Comparison of ENCODE assay signal across 7 cellular contexts in the genomic region with DNA sequence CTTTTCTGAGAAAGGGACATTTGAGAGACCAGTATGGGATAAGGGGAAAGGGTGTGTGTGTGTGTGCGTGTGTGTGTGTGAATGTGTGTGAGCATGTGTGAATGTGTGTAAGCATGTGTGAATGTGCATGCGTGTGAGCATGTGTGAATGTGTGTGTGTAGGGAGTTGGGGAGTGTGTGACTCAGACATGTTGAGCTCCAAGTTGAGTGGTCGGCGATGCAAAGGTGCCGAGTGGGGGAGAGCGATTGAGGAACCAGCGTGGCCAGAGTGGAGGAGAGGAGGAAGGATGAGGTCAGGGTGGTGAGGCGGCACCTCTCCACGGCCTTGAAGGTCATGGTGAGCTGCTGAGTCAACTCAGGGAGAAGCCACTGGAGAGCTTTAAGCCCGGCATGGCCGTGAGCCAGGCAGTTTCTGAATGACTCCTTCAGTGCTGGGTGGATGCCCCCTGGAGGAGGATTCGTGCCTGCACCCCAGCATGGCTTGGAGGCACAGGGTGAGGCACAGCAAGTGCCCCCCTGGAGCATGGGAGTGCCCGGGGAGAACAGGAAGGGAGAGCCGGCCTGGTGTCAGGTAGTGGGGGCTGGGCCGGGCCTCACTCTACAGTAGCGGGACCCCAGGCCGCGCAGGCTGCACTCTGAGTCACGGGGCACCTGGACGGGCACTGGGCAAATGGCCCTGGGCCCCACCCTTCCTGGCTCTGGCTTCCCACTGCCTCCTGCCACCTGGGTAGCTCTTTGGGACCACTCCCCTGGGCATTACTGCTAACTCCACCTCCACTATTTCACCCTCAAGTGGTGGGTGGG. TPM values are rescaled to one million over a fixed set of nuclear protein-coding genes. Genes with fewer than 3 reads are reported as not detected.
A peak's percentile ranks its signal among the peaks of the same experiment; 100 is the strongest.
DNase-seq lines count a peak whose midpoint lies in the region; ATAC-seq, FAIRE-seq and TF ChIP-seq lines count a peak whose summit lies in the region.

No MANE protein-coding gene starts in this region.

- H3K4me2 ChIP-seq in PC-9, result peak overlapping the region; percentile 71

- intact Hi-C loops in PC-9 (cut with micrococcal nuclease; ENCODE audit: unreplicated experiment), result loop anchor here (1.0 kb wide), 3 partner anchors 10 to 25 kb away; a partner anchor contains a TSS

- peak; percentile 37 for ATAC-seq in HG03103 (IDR thresholded peaks at IDR 0.05; ENCODE audit: low read depth, unreplicated experiment)

- TF ChIP-seq CTCF in PC-9 (conservative IDR thresholded peaks at IDR 0.05) (peak; percentile 88), foreskin fibroblast (IDR thresholded peaks at IDR 0.05; ENCODE audit: low read depth, low read length) (peak; percentile 85), progenitor cell of endocrine pancreas (IDR thresholded peaks at IDR 0.05; ENCODE audit: unreplicated experiment) (peak; percentile 45), mesothelial cell of epicardium (IDR thresholded peaks at IDR 0.05; ENCODE audit: unreplicated experiment) (no peak)

- H3K4me3 Mint-ChIP-seq in progenitor cell of endocrine pancreas (ENCODE audit: low read depth) (no peak overlapping the region), mesothelial cell of epicardium (no peak overlapping the region)

- peaks cover 51% of the 10 kb centered on the region for H3K4me1 ChIP-seq in PC-9 (replicated peaks; ENCODE audit: insufficient read depth)

- peak overlapping the region; percentile 83 for H3K27ac ChIP-seq in PC-9

- H4K20me1 ChIP-seq in PC-9 (ENCODE audit: insufficient read depth), result no peaks in the 10 kb centered on the region

- peak overlapping the region; percentile 56; the same call in 1 of the 2 replicates for H2AFZ ChIP-seq in PC-9

- TF ChIP-seq POLR2A in GM12891 (IDR thresholded peaks at IDR 0.05; ENCODE audit: low read depth, low read length), result no peak

- H3F3A ChIP-seq in PC-9 (ENCODE audit: insufficient read depth, low read depth), result peaks cover 56% of the 10 kb centered on the region

- peak; percentile 94 for FAIRE-seq in GM12891 (lab: Jason Lieb, UNC)

- peak; percentile 78 for DNase-seq in GM12891 (ENCODE audit: insufficient read length, low spot score)
- peak; percentile 97 to 99 for DNase-seq in PC-9
- peak; percentile 73 for DNase-seq in activated T-cell treated with anti-CD3 and anti-CD28 coated beads, Interleukin-2, amount 50 U/mL, for 1 hour
- DNase-seq in foreskin fibroblast, result peak; percentile 92 to 97
- no peak for DNase-seq in progenitor cell of endocrine pancreas (ENCODE audit: low spot score, unreplicated experiment)
- DNase-seq in mesothelial cell of epicardium (ENCODE audit: low spot score in 2 of 2, unreplicated experiment in 2 of 2), result no peak

- no peaks in the 10 kb centered on the region for H3K27me3 ChIP-seq in PC-9 (ENCODE audit: insufficient read depth, low read depth)

- POLR2A ChIA-PET in PC-9 (lab: Charles Lee; ENCODE audit: unreplicated experiment), result interaction anchor here (0.6 to 1.4 kb wide), 6 partner anchors 10 to 127 kb away, joined by 3 to 23 read pairs (median 6); a partner anchor contains a TSS

- H3K9me2 ChIP-seq in PC-9 (ENCODE audit: insufficient read depth), result no peaks in the 10 kb centered on the region

- no peaks in the 10 kb centered on the region for H3K79me2 ChIP-seq in PC-9 (ENCODE audit: low read depth)

- no TSS peak for BruUV-seq in PC-9 (replicated peaks; lab: Mats Ljungman, UMichigan)

- H3K27ac Mint-ChIP-seq in progenitor cell of endocrine pancreas (no peak overlapping the region), mesothelial cell of epicardium (no peak overlapping the region)

- no peaks in the 10 kb centered on the region for H3K36me3 Mint-ChIP-seq in progenitor cell of endocrine pancreas (ENCODE audit: insufficient read depth)
- no peaks in the 10 kb centered on the region for H3K36me3 Mint-ChIP-seq in mesothelial cell of epicardium

- H3K4me3 ChIP-seq in PC-9 (no peak overlapping the region; the same call in 1 of the 2 replicates), foreskin fibroblast (ENCODE audit: low read depth in 1 of 2, low read length in 2 of 2) (no peak overlapping the region)

- H3K27me3 Mint-ChIP-seq in progenitor cell of endocrine pancreas (peaks cover 14% of the 10 kb centered on the region), mesothelial cell of epicardium (ENCODE audit: low read depth) (no peaks in the 10 kb centered on the region)

- H3K9me3 ChIP-seq in PC-9 (ENCODE audit: insufficient read depth, low read depth), result no peaks in the 10 kb centered on the region

- H3K9me3 Mint-ChIP-seq in progenitor cell of endocrine pancreas (ENCODE audit: low read depth) (no peaks in the 10 kb centered on the region), mesothelial cell of epicardium (no peaks in the 10 kb centered on the region)

- H3K4me1 Mint-ChIP-seq in progenitor cell of endocrine pancreas (ENCODE audit: low read depth), result peaks cover 5% of the 10 kb centered on the region
- H3K4me1 Mint-ChIP-seq in mesothelial cell of epicardium, result peaks cover 7% of the 10 kb centered on the region

- no peaks in the 10 kb centered on the region for H3K36me3 ChIP-seq in PC-9 (ENCODE audit: low read depth)

- CTCF ChIA-PET in PC-9 (lab: Charles Lee), result interaction anchor here (0.6 to 2.7 kb wide), 16 partner anchors 10 to 147 kb away, joined by 3 to 55 read pairs (median 4); a partner anchor contains a TSS

TF ChIP-seq in GM12891, 5 proteins besides CTCF, POLR2A, EP300 and RAD21:
- TF ChIP-seq PAX5 (IDR thresholded peaks at IDR 0.05; ENCODE audit: insufficient read depth, low read length, severe bottlenecking) (peak; percentile 63), TAF1 (IDR thresholded peaks at IDR 0.05; ENCODE audit: low read depth, low read length) (no peak), POU2F2 (IDR thresholded peaks at IDR 0.05; ENCODE audit: low read depth, low read length) (no peak)

RNA-seq across cellular contexts. Expression of a gene that starts 8.2 kb away (rescaled TPM):
- polyA plus RNA-seq in GM12891 (2012; ENCODE audit: low read depth, missing spikeins), result 45.4 TPM
- total RNA-seq in PC-9 (2021), result 9.6 and 15.1 TPM in 2 replicates
- total RNA-seq in progenitor cell of endocrine pancreas, result 4.3 and 6.2 TPM in 2 replicates
- 10.1 to 12.0 TPM (median 11.5 TPM) in 3 replicates for total RNA-seq in mesothelial cell of epicardium

RNA-seq across cellular contexts. Expression of a gene that starts 13.8 kb away (rescaled TPM):
- 306 TPM for polyA plus RNA-seq in GM12891 (2012; ENCODE audit: low read depth, missing spikeins)
- total RNA-seq in PC-9 (2021) (381 and 441 TPM in 2 replicates), progenitor cell of endocrine pancreas (157 and 171 TPM in 2 replicates), mesothelial cell of epicardium (134 to 139 TPM (median 139 TPM) in 3 replicates)

RNA-seq across cellular contexts. Expression of a gene that starts 14.4 kb away (rescaled TPM):
- polyA plus RNA-seq in GM12891 (2012; ENCODE audit: low read depth, missing spikeins), result 327 TPM
- total RNA-seq in PC-9 (2021) (264 and 275 TPM in 2 replicates), progenitor cell of endocrine pancreas (137 and 149 TPM in 2 replicates), mesothelial cell of epicardium (178 to 201 TPM (median 184 TPM) in 3 replicates)

RNA-seq across cellular contexts. Expression of a gene that starts 26.4 kb away (rescaled TPM):
- polyA plus RNA-seq in GM12891 (2012; ENCODE audit: low read depth, missing spikeins), result 11.5 TPM
- total RNA-seq in PC-9 (2021) (61.0 and 64.6 TPM in 2 replicates), progenitor cell of endocrine pancreas (28.1 and 31.4 TPM in 2 replicates), mesothelial cell of epicardium (23.2 to 26.6 TPM (median 26.4 TPM) in 3 replicates)

RNA-seq across cellular contexts. Expression of a gene that starts 27.2 kb away (rescaled TPM):
- 12.4 TPM for polyA plus RNA-seq in GM12891 (2012; ENCODE audit: low read depth, missing spikeins)
- total RNA-seq in PC-9 (2021) (60.6 and 64.3 TPM in 2 replicates), progenitor cell of endocrine pancreas (18.6 and 18.7 TPM in 2 replicates), mesothelial cell of epicardium (27.6 to 30.1 TPM (median 30.1 TPM) in 3 replicates)

Comparison
In these comparisons a context has a peak if more than half of its experiments do, and no peak if none do; other contexts are left out.
1. DNase-seq: peak in GM12891 (single experiment), PC-9 (2 of 2), activated T-cell treated with anti-CD3 and anti-CD28 coated beads, Interleukin-2, amount 50 U/mL, for 1 hour (single experiment) and foreskin fibroblast (2 of 2); none in progenitor cell of endocrine pancreas (single experiment) and mesothelial cell of epicardium (0 of 2).